22 cellular contexts compared by ENCODE assay signal in genomic region chr1:18637962-18638817, GRCh38. TPM values are rescaled to one million over a fixed set of nuclear protein-coding genes. Genes with fewer than 3 reads are reported as not detected.
DNase-seq lines count a peak whose midpoint lies in the region; ATAC-seq and TF ChIP-seq lines count a peak whose summit lies in the region.
"Had no signal": no experiment of that assay in that cellular context is flagged by ENCODE, and none has a peak within 500 bp of the region (broad histone marks: within the 10 kb centered on the region; RNA-seq: fewer than 3 reads in every experiment).

No MANE protein-coding gene starts in this region.

- no peak overlapping the region for H3K4me3 Mint-ChIP-seq in activated naive CD4-positive, alpha-beta T cell treated with anti-CD3 and anti-CD28 coated beads, Interleukin-2, amount 10 ng/mL, durations not matched to agents 7 days and 5 days
- H3K4me3 Mint-ChIP-seq in endothelial cell (ENCODE audit: unreplicated experiment) (no peak overlapping the region), neural progenitor cell (peak overlapping the region; percentile 7), mesothelial cell of epicardium (no peak overlapping the region)

- TF ChIP-seq CTCF in endothelial cell (IDR thresholded peaks at IDR 0.05; ENCODE audit: unreplicated experiment): no peak
- no peak for TF ChIP-seq CTCF in neural progenitor cell (IDR thresholded peaks at IDR 0.05)
- no peak for TF ChIP-seq CTCF in PC-9 (conservative IDR thresholded peaks at IDR 0.05)
- no peak for TF ChIP-seq CTCF in mesothelial cell of epicardium (IDR thresholded peaks at IDR 0.05; ENCODE audit: unreplicated experiment)

- H2AFZ ChIP-seq in neural progenitor cell (replicated peaks): no peak overlapping the region
- no peak overlapping the region for H2AFZ ChIP-seq in PC-9

- H3K36me3 ChIP-seq in neural progenitor cell (no peaks in the 10 kb centered on the region), PC-9 (ENCODE audit: low read depth) (no peaks in the 10 kb centered on the region)
- H3K36me3 ChIP-seq: BLaER1 treated with 17β-estradiol and CSF1 and Interleukin-3, amounts not matched to agents 10 nM and 100 nM; Peyer's patch had no signal

- H3K27me3 ChIP-seq in neural progenitor cell: peaks cover 100% of the 10 kb centered on the region
- peaks cover 34% of the 10 kb centered on the region for H3K27me3 ChIP-seq in PC-9 (ENCODE audit: insufficient read depth, low read depth)

- H3K9me3 Mint-ChIP-seq in activated naive CD4-positive, alpha-beta T cell treated with anti-CD3 and anti-CD28 coated beads, Interleukin-2, amount 10 ng/mL, durations not matched to agents 7 days and 5 days: no peaks in the 10 kb centered on the region
- no peaks in the 10 kb centered on the region for H3K9me3 Mint-ChIP-seq in endothelial cell (ENCODE audit: unreplicated experiment)
- no peaks in the 10 kb centered on the region for H3K9me3 Mint-ChIP-seq in neural progenitor cell
- H3K9me3 Mint-ChIP-seq in mesothelial cell of epicardium: no peaks in the 10 kb centered on the region

- H3F3A ChIP-seq in neural progenitor cell (ENCODE audit: low read depth) (peaks cover 67% of the 10 kb centered on the region), PC-9 (ENCODE audit: insufficient read depth, low read depth) (no peaks in the 10 kb centered on the region)

- no TSS peak for BruUV-seq in PC-9 (replicated peaks; lab: Mats Ljungman, UMichigan)

- H3K9ac ChIP-seq in neural progenitor cell: no peak overlapping the region
- H3K9ac ChIP-seq: BLaER1 treated with 17β-estradiol and CSF1 and Interleukin-3, amounts not matched to agents 10 nM and 100 nM had no signal

- H3K36me3 Mint-ChIP-seq in activated naive CD4-positive, alpha-beta T cell treated with anti-CD3 and anti-CD28 coated beads, Interleukin-2, amount 10 ng/mL, durations not matched to agents 7 days and 5 days: peaks cover 3% of the 10 kb centered on the region
- H3K36me3 Mint-ChIP-seq in endothelial cell (ENCODE audit: low read depth, unreplicated experiment): peaks cover 4% of the 10 kb centered on the region
- peaks cover 4% of the 10 kb centered on the region for H3K36me3 Mint-ChIP-seq in neural progenitor cell
- H3K36me3 Mint-ChIP-seq in mesothelial cell of epicardium: no peaks in the 10 kb centered on the region
- H3K36me3 Mint-ChIP-seq: CD4-positive, alpha-beta memory T cell had no signal

- intact Hi-C loops in PC-9 (cut with micrococcal nuclease; ENCODE audit: unreplicated experiment): no loop called here

- H3K27ac Mint-ChIP-seq in activated naive CD4-positive, alpha-beta T cell treated with anti-CD3 and anti-CD28 coated beads, Interleukin-2, amount 10 ng/mL, durations not matched to agents 7 days and 5 days: peak overlapping the region; percentile 56
- no peak overlapping the region for H3K27ac Mint-ChIP-seq in endothelial cell (ENCODE audit: unreplicated experiment)
- no peak overlapping the region for H3K27ac Mint-ChIP-seq in neural progenitor cell
- no peak overlapping the region for H3K27ac Mint-ChIP-seq in mesothelial cell of epicardium
- H3K27ac Mint-ChIP-seq: CD4-positive, alpha-beta memory T cell had no signal

- POLR2A ChIA-PET in PC-9 (lab: Charles Lee; ENCODE audit: unreplicated experiment): no interaction called here

- H3K9me2 ChIP-seq in PC-9 (ENCODE audit: insufficient read depth): no peaks in the 10 kb centered on the region

- ATAC-seq in GM21526 (IDR thresholded peaks at IDR 0.05; ENCODE audit: low FRiP score, unreplicated experiment): no peak

- H3K9me3 ChIP-seq in neural progenitor cell (ENCODE audit: low read depth): no peaks in the 10 kb centered on the region
- H3K9me3 ChIP-seq in PC-9 (ENCODE audit: insufficient read depth, low read depth): no peaks in the 10 kb centered on the region
- H3K9me3 ChIP-seq: Caco-2, Peyer's patch had no signal

- H3K79me2 ChIP-seq in neural progenitor cell (ENCODE audit: low read depth) (no peaks in the 10 kb centered on the region), PC-9 (ENCODE audit: low read depth) (no peaks in the 10 kb centered on the region)

- peaks cover 7% of the 10 kb centered on the region for H3K4me1 Mint-ChIP-seq in activated naive CD4-positive, alpha-beta T cell treated with anti-CD3 and anti-CD28 coated beads, Interleukin-2, amount 10 ng/mL, durations not matched to agents 7 days and 5 days
- H3K4me1 Mint-ChIP-seq in endothelial cell (ENCODE audit: unreplicated experiment) (peaks cover 65% of the 10 kb centered on the region), neural progenitor cell (peaks cover 80% of the 10 kb centered on the region), mesothelial cell of epicardium (peaks cover 4% of the 10 kb centered on the region)

- H3K27ac ChIP-seq in neural progenitor cell: no peak overlapping the region
- H3K27ac ChIP-seq in PC-9: no peak overlapping the region
- H3K27ac ChIP-seq: 22Rv1; BLaER1 treated with 17β-estradiol and CSF1 and Interleukin-3, amounts not matched to agents 10 nM and 100 nM; Peyer's patch had no signal

- H3K4me1 ChIP-seq in neural progenitor cell: peaks cover 66% of the 10 kb centered on the region
- H3K4me1 ChIP-seq in PC-9 (replicated peaks; ENCODE audit: insufficient read depth): no peaks in the 10 kb centered on the region
- H3K4me1 ChIP-seq: Peyer's patch had no signal

- H4K20me1 ChIP-seq in neural progenitor cell (ENCODE audit: low read depth) (peaks cover 99% of the 10 kb centered on the region), PC-9 (ENCODE audit: insufficient read depth) (no peaks in the 10 kb centered on the region)

- H3K4me2 ChIP-seq in neural progenitor cell (peak overlapping the region; percentile 59), PC-9 (no peak overlapping the region)
- H3K4me2 ChIP-seq: BLaER1 treated with 17β-estradiol and CSF1 and Interleukin-3, amounts not matched to agents 10 nM and 100 nM had no signal

- DNase-seq in activated naive CD4-positive, alpha-beta T cell treated with anti-CD3 and anti-CD28 coated beads, Interleukin-2, amount 10 ng/mL, durations not matched to agents 7 days and 5 days: no peak
- DNase-seq in activated naive CD4-positive, alpha-beta T cell (lab: John Stamatoyannopoulos, UW): no peak
- peak; percentile 16 for DNase-seq in endothelial cell (ENCODE audit: low spot score)
- no peak for DNase-seq in neural progenitor cell (ENCODE audit: low spot score)
- DNase-seq in PC-9: no peak
- no peak for DNase-seq in midbrain (lab: John Stamatoyannopoulos, UW)
- no peak for DNase-seq in mesothelial cell of epicardium (ENCODE audit: low spot score in 2 of 2, unreplicated experiment in 2 of 2)
- DNase-seq: Caco-2; CD4-positive, alpha-beta memory T cell; DMS 273 treated with DMSO at 0.1 percent for 48 hours; DMS79 treated with DMSO at 0.1 percent for 48 hours; Kasumi-1; NCI-H1694; NCI-H2081; NCI-H2171 treated with DMSO at 0.1 percent for 48 hours; NCI-H524 treated with DMSO at 0.1 percent for 48 hours; NCI-H82; Peyer's patch had no signal

- H3K4me3 ChIP-seq in neural progenitor cell (no peak overlapping the region), PC-9 (no peak overlapping the region)
- H3K4me3 ChIP-seq: BLaER1 treated with 17β-estradiol and CSF1 and Interleukin-3, amounts not matched to agents 10 nM and 100 nM; Peyer's patch had no signal

- H3K27me3 Mint-ChIP-seq in activated naive CD4-positive, alpha-beta T cell treated with anti-CD3 and anti-CD28 coated beads, Interleukin-2, amount 10 ng/mL, durations not matched to agents 7 days and 5 days: peaks cover 100% of the 10 kb centered on the region
- H3K27me3 Mint-ChIP-seq in endothelial cell (ENCODE audit: unreplicated experiment) (peaks cover 61% of the 10 kb centered on the region), neural progenitor cell (ENCODE audit: insufficient read depth, low read depth) (peaks cover 83% of the 10 kb centered on the region), mesothelial cell of epicardium (ENCODE audit: low read depth) (peaks cover 100% of the 10 kb centered on the region)

- CTCF ChIA-PET in activated naive CD4-positive, alpha-beta T cell treated with anti-CD3 and anti-CD28 coated beads, Interleukin-2, amount 10 ng/mL, durations not matched to agents 7 days and 5 days (lab: Charles Lee): no interaction called here
- CTCF ChIA-PET in PC-9 (lab: Charles Lee): no interaction called here

RNA-seq across cellular contexts. Expression of gene PAX7, which starts 7.5 kb away (rescaled TPM):
- 1.4 TPM for total RNA-seq in endothelial cell (ENCODE audit: unreplicated experiment)
- 0.06 and 0.46 TPM in 2 replicates for total RNA-seq in neural progenitor cell (ENCODE audit: low replicate concordance)
- not detected in 2 replicates for total RNA-seq in PC-9 (2021)
- 0.07 TPM in 1 of 3 replicates, not detected in the others for total RNA-seq in mesothelial cell of epicardium
- total RNA-seq: CD4-positive, alpha-beta memory T cell; MCF 10A; Peyer's patch had no signal
